ENCODE assay signal across 11 cellular contexts in genomic region chr4:40452490-40452813, GRCh38.
DNase-seq lines count a peak whose midpoint lies in the region; ATAC-seq, FAIRE-seq and TF ChIP-seq lines count a peak whose summit lies in the region.
"Had no signal": no experiment of that assay in that cellular context is flagged by ENCODE, and none has a peak within 500 bp of the region (broad histone marks: within the 10 kb centered on the region; RNA-seq: fewer than 3 reads in every experiment).

No MANE protein-coding gene starts in this region.

- CTCF ChIA-PET in K562 (lab: Yijun Ruan, JAX; ENCODE audit: low intra/inter-chr PET ratio) = no interaction called here

- H3K9me3 Mint-ChIP-seq in T-helper 2 cell treated with Interferon-gamma antibody and Interleukin-4, amounts not matched to agents 5 μg/mL and 100 μg/mL, for 36 hours = no peaks in the 10 kb centered on the region
- H3K9me3 Mint-ChIP-seq in stimulated activated memory B cell treated with anti-CD40 and anti-IgM and Interleukin-4, amounts not matched to agents 10 μg/mL and 1 μg/mL and 100 μg/mL, for 72 hours = no peaks in the 10 kb centered on the region

- no peaks in the 10 kb centered on the region for H3K9me1 ChIP-seq in K562 (ENCODE audit: control insufficient read depth, insufficient read depth, low read length)

- no peaks in the 10 kb centered on the region for H4K20me1 ChIP-seq in K562 (replicated peaks; ENCODE audit: control insufficient read depth, insufficient read depth, low read length)

- no TSS peak for BruUV-seq in K562 (replicated peaks; lab: Mats Ljungman, UMichigan)

- peak; percentile 8 for ATAC-seq in HG02678 (IDR thresholded peaks at IDR 0.05; ENCODE audit: unreplicated experiment)
- ATAC-seq in K562 = no peak
- no peak for ATAC-seq in stimulated activated memory B cell treated with anti-CD40 and anti-IgM and Interleukin-4, amounts not matched to agents 10 μg/mL and 1 μg/mL and 100 μg/mL, for 72 hours
- no peak for ATAC-seq in HG02938 (IDR thresholded peaks at IDR 0.05; ENCODE audit: unreplicated experiment)
- ATAC-seq: Panc1 had no signal

- TF ChIP-seq CTCF in K562 (IDR thresholded peaks at IDR 0.05 in 2 of 3, conservative IDR thresholded peaks at IDR 0.05 in 1 of 3; ENCODE audit: insufficient read depth in 2 of 3, low read depth in 1 of 3, low read length in 3 of 3) = no peak

- 48% methylated on average over 6 of the region's 6 CpGs for WGBS in K562 (ENCODE audit: insufficient coverage, low coverage, missing lambda C conversion rate)

- 0 out of 2 replicates have a peak overlapping the region, but pooled peaks have one; percentile 2 for H2AFZ ChIP-seq in K562 (ENCODE audit: low read depth, low read length)

- H3K27me3 Mint-ChIP-seq in T-helper 2 cell treated with Interferon-gamma antibody and Interleukin-4, amounts not matched to agents 5 μg/mL and 100 μg/mL, for 36 hours (ENCODE audit: low read depth) = no peaks in the 10 kb centered on the region
- H3K27me3 Mint-ChIP-seq in stimulated activated memory B cell treated with anti-CD40 and anti-IgM and Interleukin-4, amounts not matched to agents 10 μg/mL and 1 μg/mL and 100 μg/mL, for 72 hours = no peaks in the 10 kb centered on the region

- no peaks in the 10 kb centered on the region for H3K36me3 Mint-ChIP-seq in T-helper 2 cell treated with Interferon-gamma antibody and Interleukin-4, amounts not matched to agents 5 μg/mL and 100 μg/mL, for 36 hours (ENCODE audit: low read depth)
- peaks cover 11% of the 10 kb centered on the region for H3K36me3 Mint-ChIP-seq in stimulated activated memory B cell treated with anti-CD40 and anti-IgM and Interleukin-4, amounts not matched to agents 10 μg/mL and 1 μg/mL and 100 μg/mL, for 72 hours

- in situ Hi-C loops in K562 (cut with MboI) = no loop called here

- H3K4me3 Mint-ChIP-seq in T-helper 2 cell treated with Interferon-gamma antibody and Interleukin-4, amounts not matched to agents 5 μg/mL and 100 μg/mL, for 36 hours = peak overlapping the region; percentile 56
- peak overlapping the region; percentile 1 for H3K4me3 Mint-ChIP-seq in stimulated activated memory B cell treated with anti-CD40 and anti-IgM and Interleukin-4, amounts not matched to agents 10 μg/mL and 1 μg/mL and 100 μg/mL, for 72 hours

- TF ChIP-seq EP300 in K562 (IDR thresholded peaks at IDR 0.05; ENCODE audit: low read length) = no peak

- peaks cover 29% of the 10 kb centered on the region for H3K4me1 Mint-ChIP-seq in T-helper 2 cell treated with Interferon-gamma antibody and Interleukin-4, amounts not matched to agents 5 μg/mL and 100 μg/mL, for 36 hours (ENCODE audit: low read depth)
- peaks cover 15% of the 10 kb centered on the region for H3K4me1 Mint-ChIP-seq in stimulated activated memory B cell treated with anti-CD40 and anti-IgM and Interleukin-4, amounts not matched to agents 10 μg/mL and 1 μg/mL and 100 μg/mL, for 72 hours

- H3K27me3 ChIP-seq in K562 (ENCODE audit: control insufficient read depth in 2 of 2, insufficient read depth in 2 of 2, low read length in 2 of 2) = no peaks in the 10 kb centered on the region

- intact Hi-C loops in K562 (cut with micrococcal nuclease) = no loop called here

- H3K27ac Mint-ChIP-seq in T-helper 2 cell treated with Interferon-gamma antibody and Interleukin-4, amounts not matched to agents 5 μg/mL and 100 μg/mL, for 36 hours = peak overlapping the region; percentile 64
- H3K27ac Mint-ChIP-seq in stimulated activated memory B cell treated with anti-CD40 and anti-IgM and Interleukin-4, amounts not matched to agents 10 μg/mL and 1 μg/mL and 100 μg/mL, for 72 hours = peak overlapping the region; percentile 40

- H3K4me1 ChIP-seq in K562 (replicated peaks in 1 of 2; ENCODE audit: control insufficient read depth in 2 of 2, insufficient read depth in 2 of 2, low read length in 2 of 2) = no peaks in the 10 kb centered on the region

- TF ChIP-seq POLR2A in K562 (conservative IDR thresholded peaks at IDR 0.05) (no peak), GM12891 (IDR thresholded peaks at IDR 0.05; ENCODE audit: low read depth, low read length) (no peak)

- H3K9me3 ChIP-seq in K562 (replicated peaks; ENCODE audit: control insufficient read depth, insufficient read depth, low read depth, low read length) = no peaks in the 10 kb centered on the region

- DNase-seq in T-helper 2 cell treated with Interferon-gamma antibody and Interleukin-4, amounts not matched to agents 5 μg/mL and 100 μg/mL, for 36 hours (ENCODE audit: low spot score) = no peak
- DNase-seq in T-helper 2 cell (no peak), K562 (ENCODE audit: extremely low read depth in 1 of 4, low spot score in 3 of 4) (no peak), GM12891 (ENCODE audit: insufficient read length, low spot score) (no peak)
- no peak for DNase-seq in activated CD4-positive, CD25-positive, alpha-beta regulatory T cell treated with anti-CD3 and anti-CD28 coated beads, Interleukin-2, amount 50 U/mL, for 72 hours
- DNase-seq: NCI-H2081 treated with DMSO at 0.1 percent for 48 hours had no signal

- POLR2A ChIA-PET in K562 (lab: Yijun Ruan, JAX) = interaction anchor here (0.8 kb wide), 1 partner anchor 18 kb away, joined by 3 read pairs; no protein-coding TSS in a partner anchor

- H3K9ac ChIP-seq in K562 (ENCODE audit: insufficient read depth in 1 of 2, low read depth in 2 of 2, low read length in 2 of 2) = no peak overlapping the region

- FAIRE-seq in K562 (lab: Jason Lieb, UNC) (no peak), GM12891 (lab: Jason Lieb, UNC) (no peak)
- FAIRE-seq: TTC549 had no signal

- TF ChIP-seq RAD21 in K562 (CRISPR knock-in tag; conservative IDR thresholded peaks at IDR 0.05 in 1 of 2, IDR thresholded peaks at IDR 0.05 in 1 of 2) = no peak

- no peak overlapping the region for H3K4me2 ChIP-seq in K562 (ENCODE audit: insufficient read depth, low read length)

- no peak overlapping the region for H3K4me3 ChIP-seq in K562

- no peaks in the 10 kb centered on the region for H3K79me2 ChIP-seq in K562 (ENCODE audit: control insufficient read depth, insufficient read depth, low read length)

- no peaks in the 10 kb centered on the region for H3K36me3 ChIP-seq in K562 (ENCODE audit: control insufficient read depth, insufficient read depth, low read length)

- H3K27ac ChIP-seq in K562 (ENCODE audit: extremely low read depth, low read depth, low read length) = no peak overlapping the region

TF ChIP-seq in K562, 482 proteins besides CTCF, POLR2A, EP300 and RAD21 (continues in another document):
- TF ChIP-seq ARID3A (IDR thresholded peaks at IDR 0.05; ENCODE audit: borderline replicate concordance, low read depth, low read length) = no peak

TF ChIP-seq in GM12891, 5 proteins besides CTCF, POLR2A, EP300 and RAD21:
- TF ChIP-seq SPI1 (IDR thresholded peaks at IDR 0.05; ENCODE audit: low read depth, low read length) (no peak), PAX5 (IDR thresholded peaks at IDR 0.05; ENCODE audit: insufficient read depth, low read length, severe bottlenecking) (no peak), TAF1 (IDR thresholded peaks at IDR 0.05; ENCODE audit: low read depth, low read length) (no peak), POU2F2 (IDR thresholded peaks at IDR 0.05; ENCODE audit: low read depth, low read length) (no peak), POLR2AphosphoS5 (IDR thresholded peaks at IDR 0.05; ENCODE audit: low read depth, low read length) (no peak)
